Comparison of ENCODE assay signal across 10 cellular contexts in genomic region chr15:78072080-78072892, GRCh38. TPM values are rescaled to one million over a fixed set of nuclear protein-coding genes. Genes with fewer than 3 reads are reported as not detected.
DNase-seq lines count a peak whose midpoint lies in the region; ATAC-seq and TF ChIP-seq lines count a peak whose summit lies in the region.
"Had no signal": no experiment of that assay in that cellular context is flagged by ENCODE, and none has a peak within 500 bp of the region (broad histone marks: within the 10 kb centered on the region; RNA-seq: fewer than 3 reads in every experiment).

No MANE protein-coding gene starts in this region.

- peak overlapping the region; percentile 81 for H3K27ac Mint-ChIP-seq in activated CD8-positive, alpha-beta T cell treated with anti-CD3 and anti-CD28 coated beads for 36 hours

- peaks cover 19% of the 10 kb centered on the region for H3K4me1 ChIP-seq in BE2C

- ATAC-seq in activated CD8-positive, alpha-beta T cell treated with anti-CD3 and anti-CD28 coated beads for 36 hours = no peak
- peak; percentile 24 for ATAC-seq in Right ventricle myocardium superior (ENCODE audit: poor library complexity)
- ATAC-seq in sciatic nerve = peak; percentile 78
- ATAC-seq in HG03432 (IDR thresholded peaks at IDR 0.05; ENCODE audit: unreplicated experiment) = no peak

- DNase-seq in GM04503 (ENCODE audit: low read depth) = peak; percentile 88
- DNase-seq in activated CD8-positive, alpha-beta T cell treated with anti-CD3 and anti-CD28 coated beads for 36 hours = no peak
- no peak for DNase-seq in Right ventricle myocardium superior
- no peak for DNase-seq in sciatic nerve (ENCODE audit: low spot score)
- DNase-seq in NCI-H128 (lab: John Stamatoyannopoulos, UW; ENCODE audit: unreplicated experiment) = no peak
- DNase-seq in BE2C = no peak
- DNase-seq in NCI-H1694 (lab: John Stamatoyannopoulos, UW) = no peak
- DNase-seq: activated B cell treated with CpG ODN at 0.5 μM for 24 hours, naive B cell had no signal

- intact Hi-C loops in activated CD8-positive, alpha-beta T cell treated with anti-CD3 and anti-CD28 coated beads for 36 hours (cut with micrococcal nuclease) = no loop called here
- intact Hi-C loops in Right ventricle myocardium superior (cut with DNase I) = no loop called here
- intact Hi-C loops in sciatic nerve (cut with DNase I) = no loop called here

- H3K4me3 ChIP-seq in BE2C (ENCODE audit: low read depth, low read length) = no peak overlapping the region

- CTCF ChIA-PET in activated CD8-positive, alpha-beta T cell treated with anti-CD3 and anti-CD28 coated beads for 36 hours (lab: Charles Lee) = interaction anchor here (1.0 to 8.9 kb wide), 6 partner anchors 10 to 106 kb away, joined by 4 to 83 read pairs (median 10); no protein-coding TSS in a partner anchor

- no peaks in the 10 kb centered on the region for H3K27me3 ChIP-seq in BE2C

- peaks cover 40% of the 10 kb centered on the region for H3K4me1 Mint-ChIP-seq in activated CD8-positive, alpha-beta T cell treated with anti-CD3 and anti-CD28 coated beads for 36 hours (ENCODE audit: low read depth)

- peak overlapping the region; percentile 46 for H3K4me3 Mint-ChIP-seq in activated CD8-positive, alpha-beta T cell treated with anti-CD3 and anti-CD28 coated beads for 36 hours
- H3K4me3 Mint-ChIP-seq: activated B cell treated with CpG ODN at 0.5 μM for 24 hours had no signal

- H3K27me3 Mint-ChIP-seq in activated CD8-positive, alpha-beta T cell treated with anti-CD3 and anti-CD28 coated beads for 36 hours = no peaks in the 10 kb centered on the region
- H3K27me3 Mint-ChIP-seq: activated B cell treated with CpG ODN at 0.5 μM for 24 hours, naive B cell had no signal

- H3K36me3 Mint-ChIP-seq in activated CD8-positive, alpha-beta T cell treated with anti-CD3 and anti-CD28 coated beads for 36 hours (ENCODE audit: low read depth) = peaks cover 22% of the 10 kb centered on the region

- no peaks in the 10 kb centered on the region for H3K9me3 ChIP-seq in BE2C

- no peak for TF ChIP-seq CTCF in activated CD8-positive, alpha-beta T cell treated with anti-CD3 and anti-CD28 coated beads for 36 hours (IDR thresholded peaks at IDR 0.05)
- TF ChIP-seq CTCF in BE2C (IDR thresholded peaks at IDR 0.05; ENCODE audit: low read depth, low read length) = no peak

- H3K9me3 Mint-ChIP-seq in activated CD8-positive, alpha-beta T cell treated with anti-CD3 and anti-CD28 coated beads for 36 hours = no peaks in the 10 kb centered on the region
- H3K9me3 Mint-ChIP-seq: activated B cell treated with CpG ODN at 0.5 μM for 24 hours, naive B cell had no signal

- H3K36me3 ChIP-seq in BE2C = no peaks in the 10 kb centered on the region

- POLR2A ChIA-PET in activated CD8-positive, alpha-beta T cell treated with anti-CD3 and anti-CD28 coated beads for 36 hours (lab: Charles Lee) = interaction anchor here (0.6 to 1.5 kb wide), 7 partner anchors 10 to 38 kb away, joined by 3 to 6 read pairs (median 4); no protein-coding TSS in a partner anchor

RNA-seq across cellular contexts. Expression of gene TBC1D2B, which starts 5.2 kb away (rescaled TPM):
- total RNA-seq in activated CD8-positive, alpha-beta T cell treated with anti-CD3 and anti-CD28 coated beads for 36 hours = 10 to 100 TPM; 62.9 to 65.7 TPM
- total RNA-seq in Right ventricle myocardium superior = 9.8 TPM
- total RNA-seq in sciatic nerve = 103 TPM
- 24.9 TPM for polyA plus RNA-seq in BE2C (2012; ENCODE audit: insufficient read depth, insufficient read length, low read depth)

RNA-seq across cellular contexts. Expression of gene SH2D7, which starts 20.1 kb away (rescaled TPM):
- total RNA-seq in activated CD8-positive, alpha-beta T cell treated with anti-CD3 and anti-CD28 coated beads for 36 hours = not detected
- total RNA-seq in Right ventricle myocardium superior (not detected), sciatic nerve (not detected)
- not detected for polyA plus RNA-seq in BE2C (2012; ENCODE audit: insufficient read depth, insufficient read length, low read depth)
- total RNA-seq: activated B cell treated with CpG ODN at 0.5 μM for 24 hours had no signal

RNA-seq across cellular contexts. Expression of gene CIB2, which starts 59.0 kb away (rescaled TPM):
- total RNA-seq in activated CD8-positive, alpha-beta T cell treated with anti-CD3 and anti-CD28 coated beads for 36 hours = 1 to 10 TPM; 1.6 TPM
- 21.9 TPM for total RNA-seq in Right ventricle myocardium superior
- 5.4 TPM for total RNA-seq in sciatic nerve
- 12.8 TPM for polyA plus RNA-seq in BE2C (2012; ENCODE audit: insufficient read depth, insufficient read length, low read depth)

Comparison
In these comparisons a context has a peak if more than half of its experiments do, and no peak if none do; other contexts are left out.
1. ATAC-seq: peak in Right ventricle myocardium superior (single experiment) and sciatic nerve (single experiment); none in activated CD8-positive, alpha-beta T cell treated with anti-CD3 and anti-CD28 coated beads for 36 hours (single experiment) and HG03432 (single experiment).